ENCODE assay signal across 11 cellular contexts in the genomic region with DNA sequence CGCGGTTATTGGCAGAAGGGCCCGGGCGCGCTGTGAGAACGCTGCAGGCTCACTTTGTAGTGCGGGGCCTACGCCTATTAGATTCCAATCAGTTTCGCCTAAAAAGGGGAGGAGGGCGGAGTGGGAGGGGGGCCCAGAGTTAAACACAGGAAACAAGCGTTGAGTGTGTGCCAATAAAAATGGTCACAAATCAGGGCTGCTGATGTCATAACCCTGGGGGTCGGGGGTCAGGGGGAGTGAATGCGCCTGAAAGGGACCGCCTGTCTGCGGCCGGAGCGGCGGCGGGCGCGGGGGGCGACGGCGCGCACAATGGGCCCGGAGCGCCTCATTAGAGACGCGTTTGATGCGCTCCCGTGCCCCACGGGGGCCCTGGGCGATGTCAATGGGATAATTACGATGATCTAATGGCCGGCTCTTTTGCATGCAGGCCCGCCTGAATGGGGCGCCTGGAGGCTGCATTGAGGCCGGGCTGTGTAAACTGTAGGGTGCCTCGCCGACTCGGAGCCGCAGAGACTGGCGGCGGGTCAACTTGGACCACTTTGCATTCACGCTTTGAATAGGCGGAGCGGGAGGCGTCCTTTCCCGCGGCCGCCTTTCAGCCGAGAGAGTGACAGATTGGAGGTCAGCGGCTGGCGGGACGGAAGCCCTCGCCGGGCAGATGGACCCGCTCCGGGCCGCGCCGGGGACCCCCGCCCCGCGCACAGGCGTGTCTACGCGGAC.
DNase-seq lines count a peak whose midpoint lies in the region; ATAC-seq and TF ChIP-seq lines count a peak whose summit lies in the region.
"Had no signal": no experiment of that assay in that cellular context is flagged by ENCODE, and none has a peak within 500 bp of the region (broad histone marks: within the 10 kb centered on the region; RNA-seq: fewer than 3 reads in every experiment).

No MANE protein-coding gene starts in this region.

- peaks cover 0 to 18% (median 0%) of the 10 kb centered on the region in 4 donors for H3K4me1 ChIP-seq in tibial nerve
- H3K4me1 ChIP-seq: ascending aorta had no signal

- TF ChIP-seq POLR2A in tibial nerve (IDR thresholded peaks at IDR 0.05): no peak

- DNase-seq in T47D (ENCODE audit: low read depth in 1 of 2, low spot score in 1 of 2) (peak; percentile 35 to 39), MCF 10A (ENCODE audit: unreplicated experiment) (no peak), anterior cingulate cortex (lab: John Stamatoyannopoulos, UW) (peak in 44 of 58 donors; percentile 5 to 82 (median 28)), iPS-NIHi7 (ENCODE audit: extremely low spot score) (peak; percentile 73), tibial nerve (ENCODE audit: low spot score in 2 of 2) (no peak), NCI-H1694 treated with DMSO at 0.1 percent for 48 hours (lab: John Stamatoyannopoulos, UW) (no peak)
- DNase-seq in activated naive CD4-positive, alpha-beta T cell (lab: John Stamatoyannopoulos, UW): no peak
- DNase-seq: right lobe of liver had no signal

- no peak overlapping the region for H3K27ac Mint-ChIP-seq in MCF 10A (ENCODE audit: low read depth, unreplicated experiment)
- H3K27ac Mint-ChIP-seq: stimulated activated memory B cell treated with anti-CD40 and anti-IgM and Interleukin-4, amounts not matched to agents 10 μg/mL and 1 μg/mL and 100 μg/mL, for 72 hours had no signal

- 2 to 3% methylated on average over 63 to 66 of the region's 68 CpGs for WGBS in tibial nerve, 2 donors

- peak overlapping the region in 3 of 4 donors; percentile 4 to 49 (median 30) for H3K4me3 ChIP-seq in tibial nerve
- H3K4me3 ChIP-seq: ascending aorta, right lobe of liver had no signal

- intact Hi-C loops in MCF 10A (cut with micrococcal nuclease): no loop called here

- peaks cover 0 to 68% of the 10 kb centered on the region in 2 donors for H3K27me3 ChIP-seq in tibial nerve

- H3K4me1 Mint-ChIP-seq in MCF 10A (ENCODE audit: insufficient read depth, unreplicated experiment): no peaks in the 10 kb centered on the region
- H3K4me1 Mint-ChIP-seq: stimulated activated memory B cell treated with anti-CD40 and anti-IgM and Interleukin-4, amounts not matched to agents 10 μg/mL and 1 μg/mL and 100 μg/mL, for 72 hours had no signal

- POLR2A ChIA-PET in MCF 10A (lab: Yijun Ruan, JAX): no interaction called here

- TF ChIP-seq CTCF in MCF 10A (IDR thresholded peaks at IDR 0.05; ENCODE audit: unreplicated experiment) (no peak), tibial nerve (IDR thresholded peaks at IDR 0.05) (no peak)

- H3K9me3 Mint-ChIP-seq in MCF 10A (ENCODE audit: unreplicated experiment): no peaks in the 10 kb centered on the region

- no peak for ATAC-seq in HG02884 (IDR thresholded peaks at IDR 0.05; ENCODE audit: unreplicated experiment)
- ATAC-seq: stimulated activated memory B cell treated with anti-CD40 and anti-IgM and Interleukin-4, amounts not matched to agents 10 μg/mL and 1 μg/mL and 100 μg/mL, for 72 hours had no signal

- H3K4me3 Mint-ChIP-seq in MCF 10A (ENCODE audit: unreplicated experiment): no peak overlapping the region
- H3K4me3 Mint-ChIP-seq: stimulated activated memory B cell treated with anti-CD40 and anti-IgM and Interleukin-4, amounts not matched to agents 10 μg/mL and 1 μg/mL and 100 μg/mL, for 72 hours had no signal

- H3K27me3 Mint-ChIP-seq in MCF 10A (ENCODE audit: insufficient read depth, unreplicated experiment): peaks cover 50% of the 10 kb centered on the region

- H3K9me3 ChIP-seq in tibial nerve: no peaks in the 10 kb centered on the region
- H3K9me3 ChIP-seq: ascending aorta, right lobe of liver had no signal

- BruUV-seq in MCF 10A (replicated peaks; lab: Mats Ljungman, UMichigan): no TSS peak

- TF ChIP-seq EP300 in tibial nerve (IDR thresholded peaks at IDR 0.05): no peak

- H3K36me3 Mint-ChIP-seq in MCF 10A (ENCODE audit: insufficient read depth, unreplicated experiment): no peaks in the 10 kb centered on the region
- H3K36me3 Mint-ChIP-seq: stimulated activated memory B cell treated with anti-CD40 and anti-IgM and Interleukin-4, amounts not matched to agents 10 μg/mL and 1 μg/mL and 100 μg/mL, for 72 hours had no signal

- CTCF ChIA-PET in MCF 10A (lab: Yijun Ruan, JAX): no interaction called here

- H3K27ac ChIP-seq in tibial nerve: no peak overlapping the region
- H3K27ac ChIP-seq: ascending aorta, right lobe of liver had no signal

- H3K36me3 ChIP-seq in tibial nerve: no peaks in the 10 kb centered on the region
- H3K36me3 ChIP-seq: ascending aorta, right lobe of liver had no signal

- in situ Hi-C loops in T47D (cut with HindIII; ENCODE audit: low pct_unique_long_range_greater_than_20kb, low sequenced_read_pairs): no loop called here

Comparison
In these comparisons a context has a peak if more than half of its experiments do, and no peak if none do; other contexts are left out.
1. DNase-seq: peak in T47D (2 of 2), anterior cingulate cortex (44 of 58) and iPS-NIHi7 (single experiment); none in MCF 10A (single experiment), tibial nerve (0 of 2), NCI-H1694 treated with DMSO at 0.1 percent for 48 hours (single experiment) and activated naive CD4-positive, alpha-beta T cell (0 of 4).